8 cellular contexts compared by ENCODE assay signal in the genomic region with DNA sequence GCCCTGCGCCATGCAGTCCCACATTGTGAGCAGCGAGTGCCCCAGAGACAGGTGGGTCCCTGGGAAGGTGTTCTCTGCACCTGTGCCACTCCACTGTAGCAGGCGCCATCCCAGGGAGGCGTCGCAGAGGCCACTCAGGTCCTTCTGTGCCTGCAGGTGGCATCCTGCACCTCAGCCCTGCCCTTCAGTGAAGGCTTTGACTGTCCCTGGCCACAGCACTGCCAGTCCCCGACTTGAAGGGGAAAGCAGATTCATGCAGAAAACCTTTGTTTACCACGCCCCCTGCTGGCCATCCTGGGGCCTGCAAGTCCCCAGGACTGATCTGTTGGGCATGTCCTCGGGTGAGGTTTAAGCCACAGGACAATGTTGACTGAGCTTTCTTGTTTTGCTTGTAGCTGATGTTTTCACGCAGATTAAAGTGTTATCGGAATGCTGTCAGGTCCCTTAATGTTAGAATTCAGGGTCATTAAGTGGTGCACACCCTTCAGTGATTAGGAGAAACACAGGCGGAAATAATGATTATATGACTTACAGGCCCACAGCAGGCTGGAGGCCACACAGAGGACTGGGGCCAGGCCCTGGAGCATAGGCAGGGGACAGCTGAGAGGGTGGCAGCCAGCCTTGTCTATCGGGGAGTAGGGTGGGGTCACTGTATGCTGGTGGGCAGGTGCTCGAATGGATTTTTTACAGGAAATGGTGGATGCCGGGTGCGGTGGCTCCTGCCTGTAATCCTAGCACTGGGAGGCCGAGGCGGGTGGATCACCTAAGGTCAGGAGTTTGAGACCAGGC. TPM values are rescaled to one million over a fixed set of nuclear protein-coding genes. Genes with fewer than 3 reads are reported as not detected.
A peak's percentile ranks its signal among the peaks of the same experiment; 100 is the strongest.
DNase-seq lines count a peak whose midpoint lies in the region; ATAC-seq, FAIRE-seq and TF ChIP-seq lines count a peak whose summit lies in the region.

No MANE protein-coding gene starts in this region.

- H4K5ac ChIP-seq in H1 (ENCODE audit: insufficient read length, low read depth, low read length) = no peak overlapping the region

- peak; percentile 56 to 65 for TF ChIP-seq RAD21 in H1 (IDR thresholded peaks at IDR 0.05 in 1 of 2, conservative IDR thresholded peaks at IDR 0.05 in 1 of 2; ENCODE audit: low read depth in 2 of 2, low read length in 2 of 2)

- H3K36me3 Mint-ChIP-seq in mesothelial cell of epicardium = peaks cover 11% of the 10 kb centered on the region

- peak; percentile 82 for DNase-seq in Caki2 (ENCODE audit: low read depth)
- peak; percentile 37 for DNase-seq in HS-5 (ENCODE audit: low read depth)
- DNase-seq in NOMO-1 treated with dmso at 0.1 percent for 144 hours (lab: John Stamatoyannopoulos, UW; ENCODE audit: unreplicated experiment) = peak; percentile 53
- DNase-seq in activated CD8-positive, alpha-beta memory T cell treated with anti-CD3 and anti-CD28 coated beads, Interleukin-2, amount 50 U/mL, for 1 hour (ENCODE audit: extremely low read depth) = peak; percentile 57
- DNase-seq in H1 (ENCODE audit: low read depth in 1 of 2, low spot score in 2 of 2) = peak; percentile 79 to 99
- DNase-seq in mesothelial cell of epicardium (ENCODE audit: low spot score in 2 of 2, unreplicated experiment in 2 of 2) = peak; percentile 80 to 96
- peak; percentile 84 to 85 for DNase-seq in stimulated activated CD8-positive, alpha-beta memory T cell treated with anti-CD3 and anti-CD28 coated beads, Interleukin-4, amount 100 ng/mL, for 1 hour (ENCODE audit: low read depth in 2 of 2, low spot score in 1 of 2)

- H3K27me3 Mint-ChIP-seq in mesothelial cell of epicardium (ENCODE audit: low read depth) = no peaks in the 10 kb centered on the region

- H2BK15ac ChIP-seq in H1 (ENCODE audit: low read length) = no peak overlapping the region

- H3K36me3 ChIP-seq in H1 (ENCODE audit: control insufficient read depth in 2 of 4, insufficient read depth in 4 of 4, low read length in 3 of 4) = peaks cover 47 to 57% (median 53%) of the 10 kb centered on the region in 4 experiments

- no peak overlapping the region for H3K56ac ChIP-seq in H1 (replicated peaks; ENCODE audit: insufficient read length, low read depth, low read length)

- H3K4me1 ChIP-seq in H1 (replicated peaks in 1 of 4; ENCODE audit: control insufficient read depth in 3 of 4, insufficient read depth in 4 of 4, low read length in 3 of 4) = peaks cover 0 to 12% (median 5%) of the 10 kb centered on the region in 4 experiments; a peak in 6 of 7 replicates

- H3K79me1 ChIP-seq in H1 (ENCODE audit: low read depth, low read length) = peaks cover 11% of the 10 kb centered on the region

- ATAC-seq in GM19351 (IDR thresholded peaks at IDR 0.05; ENCODE audit: unreplicated experiment) = no peak

- FAIRE-seq in H1 (lab: Jason Lieb, UNC) = peak; percentile 80

- no peak overlapping the region for H3K4me2 ChIP-seq in H1 (ENCODE audit: insufficient read depth in 1 of 2, low read depth in 2 of 2, low read length in 2 of 2)

- H4K8ac ChIP-seq in H1 (ENCODE audit: extremely low read depth, insufficient read depth, low read length) = no peak overlapping the region

- H3K23me2 ChIP-seq in H1 (ENCODE audit: low read depth, low read length) = peaks cover 4% of the 10 kb centered on the region; the same call in 1 of the 2 replicates

- H2BK120ac ChIP-seq in H1 (replicated peaks; ENCODE audit: low read depth, low read length) = no peak overlapping the region

- no peak overlapping the region for H3K4me3 ChIP-seq in H1 (ENCODE audit: extremely low read depth in 1 of 4, insufficient read depth in 2 of 4, low read depth in 3 of 4, low read length in 4 of 4)

- H3K9ac ChIP-seq in H1 (replicated peaks in 1 of 4; ENCODE audit: extremely low read depth in 1 of 4, low read depth in 3 of 4, low read length in 3 of 4) = no peak overlapping the region; a peak in 1 of 7 replicates

- in situ Hi-C loops in Caki2 (cut with HindIII; ENCODE audit: low pct_unique_long_range_greater_than_20kb, low sequenced_read_pairs) = no loop called here

- peaks cover 31 to 39% of the 10 kb centered on the region in 2 experiments for H4K20me1 ChIP-seq in H1 (replicated peaks in 1 of 2; ENCODE audit: control insufficient read depth in 1 of 2, insufficient read depth in 2 of 2, low read length in 2 of 2)

- TF ChIP-seq CTCF in H1 (IDR thresholded peaks at IDR 0.05; ENCODE audit: control extremely low read depth in 1 of 3, insufficient read depth in 1 of 3, low read depth in 1 of 3, low read length in 3 of 3) (peak in 2 of 3 experiments; percentile 82 to 98; a peak in 3 of 4 replicates), mesothelial cell of epicardium (IDR thresholded peaks at IDR 0.05; ENCODE audit: unreplicated experiment) (peak; percentile 99)

- H3K4me1 Mint-ChIP-seq in mesothelial cell of epicardium = peaks cover 19% of the 10 kb centered on the region

- H2BK5ac ChIP-seq in H1 (ENCODE audit: low read depth, low read length) = 0 out of 2 replicates have a peak overlapping the region, but pooled peaks have one; percentile 7

- WGBS in H1 (ENCODE audit: extremely low coverage in 1 of 2, insufficient coverage in 1 of 2, insufficient read length in 1 of 2, insufficient replicate concordance in 2 of 2, low coverage in 1 of 2, low lambda C conversion rate in 2 of 2, missing lambda C conversion rate in 1 of 2), 2 experiments = 74% methylated on average over 17 of the region's 17 CpGs; no CpG with 5 or more reads in 1 of the 2 experiments

- no peak overlapping the region for H2BK20ac ChIP-seq in H1 (ENCODE audit: low read length)

- H3K9me3 ChIP-seq in H1 (ENCODE audit: insufficient read depth in 2 of 2, low read depth in 1 of 2, low read length in 1 of 2) = no peaks in the 10 kb centered on the region

- no peak overlapping the region for H2BK12ac ChIP-seq in H1 (ENCODE audit: low read depth, low read length)

- H4K91ac ChIP-seq in H1 (replicated peaks; ENCODE audit: insufficient read length, low read length) = no peak overlapping the region

- no peak overlapping the region for H3K27ac ChIP-seq in H1 (ENCODE audit: low read depth, low read length)

- no peak overlapping the region for H2AFZ ChIP-seq in H1 (ENCODE audit: low read length)

- POLR2A ChIA-PET in H1 (lab: Charles Lee; ENCODE audit: partially characterized antibody) = interaction anchor here (0.9 to 8.8 kb wide), 3 partner anchors 10 to 15 kb away, joined by 3 to 100 read pairs (median 3); a partner anchor contains a TSS

- peak overlapping the region; percentile 13 for H3K4ac ChIP-seq in H1 (replicated peaks; ENCODE audit: insufficient read length, low read depth, low read length)

- H3K27ac Mint-ChIP-seq in mesothelial cell of epicardium = peak overlapping the region; percentile 60

- no peaks in the 10 kb centered on the region for H3K9me3 Mint-ChIP-seq in mesothelial cell of epicardium

- H2AK5ac ChIP-seq in H1 (ENCODE audit: low read depth, low read length) = no peak overlapping the region

- no peak overlapping the region for H3K23ac ChIP-seq in H1 (ENCODE audit: insufficient read length)

- CTCF ChIA-PET in H1 (lab: Charles Lee; ENCODE audit: partially characterized antibody) = interaction anchor here (0.6 to 18.6 kb wide), 23 partner anchors 8 to 187 kb away, joined by 3 to 326 read pairs (median 4); no protein-coding TSS in a partner anchor

- H3K79me2 ChIP-seq in H1 (ENCODE audit: control insufficient read depth in 1 of 2, insufficient read depth in 2 of 2, low read length in 2 of 2) = peaks cover 9 to 40% of the 10 kb centered on the region in 2 experiments; a peak in 3 of 4 replicates

- TF ChIP-seq POLR2A in H1 (IDR thresholded peaks at IDR 0.05; ENCODE audit: control extremely low read depth in 1 of 2, low read depth in 2 of 2, low read length in 2 of 2) = no peak

- H3K14ac ChIP-seq in H1 (ENCODE audit: insufficient read length) = no peak overlapping the region

- H3K4me3 Mint-ChIP-seq in mesothelial cell of epicardium = no peak overlapping the region

- no peak for TF ChIP-seq EP300 in H1 (IDR thresholded peaks at IDR 0.05; ENCODE audit: borderline replicate concordance in 1 of 2, low read depth in 2 of 2, low read length in 2 of 2)

- no peaks in the 10 kb centered on the region for H3K27me3 ChIP-seq in H1 (replicated peaks in 1 of 4; ENCODE audit: control insufficient read depth in 3 of 4, extremely low read depth in 1 of 4, insufficient read depth in 3 of 4, low read length in 3 of 4)

- H3K18ac ChIP-seq in H1 (ENCODE audit: extremely low read depth, low read length) = no peak overlapping the region

RNA-seq across cellular contexts. Expression of a gene that starts 5.0 kb away (rescaled TPM):
- total RNA-seq in Caki2 (2014; rRNA removed; shearing (Covaris generic); ENCODE audit: low replicate concordance) = 106 and 111 TPM in 2 replicates
- 147 and 148 TPM in 2 replicates for total RNA-seq in H1 (2021; fragmentation: NEBNext Ultra II Directional; extraction: Animal tissue kit (Norgen Biotek cat#: 25700))
- 73.8 and 113 TPM in 2 replicates for polyA plus RNA-seq in H1 (2011; rRNA removed)
- polyA plus RNA-seq in H1 (2011; cell fraction: cytosol; rRNA removed) = 93.2 TPM
- 159 TPM for polyA plus RNA-seq in H1 (2011; cell fraction: nucleus; rRNA removed)
- 127 to 150 TPM (median 147 TPM) in 4 replicates for polyA plus RNA-seq in H1 (2012, experiment 1 of 2)
- 102 TPM for polyA plus RNA-seq in H1 (2012, experiment 2 of 2)
- 103 TPM for polyA plus RNA-seq in H1 (2013, experiment 1 of 2)
- polyA plus RNA-seq in H1 (2013, experiment 2 of 2) = 92.2 TPM
- 22.0 and 36.9 TPM in 2 replicates for polyA minus RNA-seq in H1 (2011; rRNA and poly(A)+ RNA removed)
- 57.8 TPM for polyA minus RNA-seq in H1 (2011; cell fraction: cytosol; rRNA and poly(A)+ RNA removed)
- polyA minus RNA-seq in H1 (2011; cell fraction: nucleus; rRNA and poly(A)+ RNA removed) = 46.0 TPM
- total RNA-seq in mesothelial cell of epicardium = 38.9 to 45.3 TPM (median 44.4 TPM) in 3 replicates

RNA-seq across cellular contexts. Expression of a gene that starts 5.2 kb away (rescaled TPM):
- total RNA-seq in Caki2 (2014; rRNA removed; shearing (Covaris generic); ENCODE audit: low replicate concordance) = 52.7 and 59.2 TPM in 2 replicates
- total RNA-seq in H1 (2021; fragmentation: NEBNext Ultra II Directional; extraction: Animal tissue kit (Norgen Biotek cat#: 25700)) = 28.5 and 31.5 TPM in 2 replicates
- polyA plus RNA-seq in H1 (2011; rRNA removed) = 58.7 and 89.1 TPM in 2 replicates
- polyA plus RNA-seq in H1 (2011; cell fraction: cytosol; rRNA removed) = 56.3 TPM
- polyA plus RNA-seq in H1 (2011; cell fraction: nucleus; rRNA removed) = 148 TPM
- polyA plus RNA-seq in H1 (2012, experiment 1 of 2) = 20.4 to 36.0 TPM (median 32.1 TPM) in 4 replicates
- polyA plus RNA-seq in H1 (2012, experiment 2 of 2) = 25.8 TPM
- 24.7 TPM for polyA plus RNA-seq in H1 (2013, experiment 1 of 2)
- 26.9 TPM for polyA plus RNA-seq in H1 (2013, experiment 2 of 2)
- 16.4 and 19.6 TPM in 2 replicates for polyA minus RNA-seq in H1 (2011; rRNA and poly(A)+ RNA removed)
- polyA minus RNA-seq in H1 (2011; cell fraction: cytosol; rRNA and poly(A)+ RNA removed) = 25.7 TPM
- polyA minus RNA-seq in H1 (2011; cell fraction: nucleus; rRNA and poly(A)+ RNA removed) = 30.7 TPM
- total RNA-seq in mesothelial cell of epicardium = 36.0 to 37.8 TPM (median 37.3 TPM) in 3 replicates

RNA-seq across cellular contexts. Expression of a gene that starts 14.2 kb away (rescaled TPM):
- total RNA-seq in Caki2 (2014; rRNA removed; shearing (Covaris generic); ENCODE audit: low replicate concordance) = 86.1 and 93.8 TPM in 2 replicates
- 45.1 and 49.0 TPM in 2 replicates for total RNA-seq in H1 (2021; fragmentation: NEBNext Ultra II Directional; extraction: Animal tissue kit (Norgen Biotek cat#: 25700))
- 24.6 and 44.1 TPM in 2 replicates for polyA plus RNA-seq in H1 (2011; rRNA removed)
- 41.5 TPM for polyA plus RNA-seq in H1 (2011; cell fraction: cytosol; rRNA removed)
- 18.5 TPM for polyA plus RNA-seq in H1 (2011; cell fraction: nucleus; rRNA removed)
- polyA plus RNA-seq in H1 (2012, experiment 1 of 2) = 36.4 to 63.8 TPM (median 38.7 TPM) in 4 replicates
- 16.6 TPM for polyA plus RNA-seq in H1 (2012, experiment 2 of 2)
- 38.1 TPM for polyA plus RNA-seq in H1 (2013, experiment 1 of 2)
- 38.5 TPM for polyA plus RNA-seq in H1 (2013, experiment 2 of 2)
- 19.4 and 22.8 TPM in 2 replicates for polyA minus RNA-seq in H1 (2011; rRNA and poly(A)+ RNA removed)
- 29.6 TPM for polyA minus RNA-seq in H1 (2011; cell fraction: cytosol; rRNA and poly(A)+ RNA removed)
- 13.3 TPM for polyA minus RNA-seq in H1 (2011; cell fraction: nucleus; rRNA and poly(A)+ RNA removed)
- 45.8 to 50.6 TPM (median 49.8 TPM) in 3 replicates for total RNA-seq in mesothelial cell of epicardium

RNA-seq across cellular contexts. Expression of a gene that starts 42.2 kb away (rescaled TPM):
- 3.2 and 5.2 TPM in 2 replicates for total RNA-seq in Caki2 (2014; rRNA removed; shearing (Covaris generic); ENCODE audit: low replicate concordance)
- total RNA-seq in H1 (2021; fragmentation: NEBNext Ultra II Directional; extraction: Animal tissue kit (Norgen Biotek cat#: 25700)) = 2.0 and 2.8 TPM in 2 replicates
- 1.9 and 2.5 TPM in 2 replicates for polyA plus RNA-seq in H1 (2011; rRNA removed)
- 2.2 TPM for polyA plus RNA-seq in H1 (2011; cell fraction: cytosol; rRNA removed)
- polyA plus RNA-seq in H1 (2011; cell fraction: nucleus; rRNA removed) = 3.8 TPM
- polyA plus RNA-seq in H1 (2012, experiment 1 of 2) = 0.57 to 2.2 TPM (median 1.6 TPM) in 4 replicates
- 1.1 TPM for polyA plus RNA-seq in H1 (2012, experiment 2 of 2)
- 1.4 TPM for polyA plus RNA-seq in H1 (2013, experiment 1 of 2)
- polyA plus RNA-seq in H1 (2013, experiment 2 of 2) = 1.1 TPM
- polyA minus RNA-seq in H1 (2011; rRNA and poly(A)+ RNA removed) = 3.3 and 3.7 TPM in 2 replicates
- 1.3 TPM for polyA minus RNA-seq in H1 (2011; cell fraction: cytosol; rRNA and poly(A)+ RNA removed)
- 2.3 TPM for polyA minus RNA-seq in H1 (2011; cell fraction: nucleus; rRNA and poly(A)+ RNA removed)
- total RNA-seq in mesothelial cell of epicardium = 7.2 to 10.5 TPM (median 7.6 TPM) in 3 replicates

Comparison
In these comparisons a context has a peak if more than half of its experiments do, and no peak if none do; other contexts are left out.
1. DNase-seq: peak in every context shown above with its lines; median percentile 89 in H1; 88 in mesothelial cell of epicardium; 84 in stimulated activated CD8-positive, alpha-beta memory T cell treated with anti-CD3 and anti-CD28 coated beads, Interleukin-4, amount 100 ng/mL, for 1 hour; 82 in Caki2; 57 in activated CD8-positive, alpha-beta memory T cell treated with anti-CD3 and anti-CD28 coated beads, Interleukin-2, amount 50 U/mL, for 1 hour; 53 in NOMO-1 treated with dmso at 0.1 percent for 144 hours; 37 in HS-5.